ENCODE assay signal across 26 cellular contexts in genomic region chr5:66873990-66874389, GRCh38.
"Had no signal": no experiment of that assay in that cellular context is flagged by ENCODE, and none has a peak within 500 bp of the region (broad histone marks: within the 10 kb centered on the region; RNA-seq: fewer than 3 reads in every experiment).

No MANE protein-coding gene starts in this region.

- H3K27me3 ChIP-seq: vagina had no signal

- H3K4me1 ChIP-seq: vagina had no signal

- H3K36me3 ChIP-seq: vagina had no signal

- DNase-seq: activated CD4-positive, alpha-beta T cell treated with anti-CD3 and anti-CD28 coated beads for 36 hours; activated CD4-positive, CD25-positive, alpha-beta regulatory T cell; activated naive CD4-positive, alpha-beta T cell; activated T-cell treated with anti-CD3 and anti-CD28 coated beads for 4 hours; activated T-cell treated with anti-CD3 and anti-CD28 coated beads, Interleukin-2, amount 50 U/mL, for 72 hours; islet precursor cell; mammary epithelial cell; midbrain; naive thymus-derived CD4-positive, alpha-beta T cell; occipital lobe; stimulated activated CD4-positive, alpha-beta T cell treated with anti-CD3 and anti-CD28 coated beads, Interleukin-4, amount 100 ng/mL, for 4 hours; stimulated activated CD8-positive, alpha-beta memory T cell treated with anti-CD3 and anti-CD28 coated beads, Interleukin-4, amount 100 ng/mL, for 48 hours; stimulated activated naive CD8-positive, alpha-beta T cell treated with anti-CD3 and anti-CD28 coated beads, Interleukin-15, amount 100 ng/mL, for 72 hours; substantia nigra; T-helper 1 cell had no signal

- H3K4me3 Mint-ChIP-seq: activated CD4-positive, alpha-beta T cell treated with anti-CD3 and anti-CD28 coated beads for 36 hours; activated T-cell treated with anti-CD3 and anti-CD28 coated beads, Interleukin-2, amount 50 U/mL, for 72 hours; central memory CD8-positive, alpha-beta T cell; dendritic cell treated with granulocyte-macrophage colony-stimulating factor and Interleukin-4, amounts not matched to agents 40 ng/mL and 50 ng/mL, for 4 days; naive thymus-derived CD4-positive, alpha-beta T cell; neural crest cell; stimulated activated memory B cell treated with anti-CD40 and anti-IgM and Interleukin-4, amounts not matched to agents 10 μg/mL and 1 μg/mL and 100 μg/mL, for 72 hours; stimulated activated naive CD8-positive, alpha-beta T cell treated with anti-CD3 and anti-CD28 coated beads, Interleukin-15, amount 100 ng/mL, for 72 hours; T-helper 2 cell treated with Interferon-gamma antibody and Interleukin-4, amounts not matched to agents 5 μg/mL and 100 μg/mL, for 36 hours; type B pancreatic cell had no signal

- H3K9me3 Mint-ChIP-seq: activated naive CD4-positive, alpha-beta T cell treated with anti-CD3 and anti-CD28 coated beads, Interleukin-2, amount 50 U/mL, for 72 hours; activated T-cell treated with anti-CD3 and anti-CD28 coated beads, Interleukin-2, amount 50 U/mL, for 72 hours; central memory CD8-positive, alpha-beta T cell; dendritic cell treated with granulocyte-macrophage colony-stimulating factor and Interleukin-4, amounts not matched to agents 40 ng/mL and 50 ng/mL, for 4 days; naive thymus-derived CD4-positive, alpha-beta T cell; neural crest cell; stimulated activated memory B cell treated with anti-CD40 and anti-IgM and Interleukin-4, amounts not matched to agents 10 μg/mL and 1 μg/mL and 100 μg/mL, for 72 hours; stimulated activated naive CD8-positive, alpha-beta T cell treated with anti-CD3 and anti-CD28 coated beads, Interleukin-15, amount 100 ng/mL, for 72 hours; T-helper 2 cell treated with Interferon-gamma antibody and Interleukin-4, amounts not matched to agents 5 μg/mL and 100 μg/mL, for 36 hours; type B pancreatic cell had no signal

- H3K27ac Mint-ChIP-seq: activated CD4-positive, alpha-beta T cell treated with anti-CD3 and anti-CD28 coated beads for 36 hours; activated naive CD4-positive, alpha-beta T cell treated with anti-CD3 and anti-CD28 coated beads, Interleukin-2, amount 50 U/mL, for 72 hours; activated T-cell treated with anti-CD3 and anti-CD28 coated beads, Interleukin-2, amount 50 U/mL, for 72 hours; dendritic cell treated with granulocyte-macrophage colony-stimulating factor and Interleukin-4, amounts not matched to agents 40 ng/mL and 50 ng/mL, for 4 days; naive thymus-derived CD4-positive, alpha-beta T cell; stimulated activated memory B cell treated with anti-CD40 and anti-IgM and Interleukin-4, amounts not matched to agents 10 μg/mL and 1 μg/mL and 100 μg/mL, for 72 hours; stimulated activated naive CD8-positive, alpha-beta T cell treated with anti-CD3 and anti-CD28 coated beads, Interleukin-15, amount 100 ng/mL, for 72 hours; T-helper 2 cell treated with Interferon-gamma antibody and Interleukin-4, amounts not matched to agents 5 μg/mL and 100 μg/mL, for 36 hours; type B pancreatic cell had no signal

- H3K9me3 ChIP-seq: vagina had no signal

- H3K4me1 Mint-ChIP-seq: central memory CD8-positive, alpha-beta T cell had no signal

- H3K27ac ChIP-seq: epithelial cell of prostate, skin epidermis, vagina had no signal

- H3K27me3 Mint-ChIP-seq: activated CD4-positive, alpha-beta T cell treated with anti-CD3 and anti-CD28 coated beads for 36 hours; central memory CD8-positive, alpha-beta T cell; stimulated activated memory B cell treated with anti-CD40 and anti-IgM and Interleukin-4, amounts not matched to agents 10 μg/mL and 1 μg/mL and 100 μg/mL, for 72 hours; stimulated activated naive CD8-positive, alpha-beta T cell treated with anti-CD3 and anti-CD28 coated beads, Interleukin-15, amount 100 ng/mL, for 72 hours; type B pancreatic cell had no signal

- ATAC-seq: activated CD4-positive, alpha-beta T cell treated with anti-CD3 and anti-CD28 coated beads for 36 hours; activated naive CD4-positive, alpha-beta T cell treated with anti-CD3 and anti-CD28 coated beads, Interleukin-2, amount 50 U/mL, for 72 hours; activated T-cell treated with anti-CD3 and anti-CD28 coated beads, Interleukin-2, amount 50 U/mL, for 72 hours; naive thymus-derived CD4-positive, alpha-beta T cell; sciatic nerve; stimulated activated memory B cell treated with anti-CD40 and anti-IgM and Interleukin-4, amounts not matched to agents 10 μg/mL and 1 μg/mL and 100 μg/mL, for 72 hours; stimulated activated naive CD8-positive, alpha-beta T cell treated with anti-CD3 and anti-CD28 coated beads, Interleukin-15, amount 100 ng/mL, for 72 hours had no signal

- H3K36me3 Mint-ChIP-seq: activated naive CD4-positive, alpha-beta T cell treated with anti-CD3 and anti-CD28 coated beads, Interleukin-2, amount 50 U/mL, for 72 hours; type B pancreatic cell had no signal

- H3K4me3 ChIP-seq: skin epidermis, vagina had no signal
